ENCODE assay signal across 15 cellular contexts in the genomic region with DNA sequence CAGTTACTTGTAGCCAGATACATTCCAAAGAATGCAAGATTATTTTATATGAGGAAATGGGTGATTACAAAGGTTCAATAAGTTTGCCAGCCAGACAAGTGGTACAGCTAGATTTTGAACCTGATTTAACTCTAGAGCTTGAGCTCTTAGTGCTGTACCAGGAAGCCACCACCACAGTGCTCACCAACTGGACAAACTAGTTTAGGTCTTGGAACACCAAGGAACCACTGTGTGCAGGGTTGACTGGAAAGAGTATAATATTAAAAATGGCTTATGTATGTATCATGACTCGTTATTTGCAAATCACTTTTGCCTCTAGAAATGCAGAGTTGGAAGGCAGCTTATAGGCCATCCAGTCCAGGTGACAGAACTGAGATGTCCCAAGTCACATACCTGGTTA.
DNase-seq lines count a peak whose midpoint lies in the region; TF ChIP-seq lines count a peak whose summit lies in the region.
"Had no signal": no experiment of that assay in that cellular context is flagged by ENCODE, and none has a peak within 500 bp of the region (broad histone marks: within the 10 kb centered on the region; RNA-seq: fewer than 3 reads in every experiment).

No MANE protein-coding gene starts in this region.

- CTCF ChIA-PET in PC-9 (lab: Charles Lee): no interaction called here
- CTCF ChIA-PET in activated naive CD4-positive, alpha-beta T cell treated with anti-CD3 and anti-CD28 coated beads for 36 hours (lab: Charles Lee): no interaction called here

- H3K27me3 Mint-ChIP-seq in activated naive CD4-positive, alpha-beta T cell treated with anti-CD3 and anti-CD28 coated beads for 36 hours (ENCODE audit: low read depth): peaks cover 2% of the 10 kb centered on the region

- H3K4me3 ChIP-seq in PC-9: no peak overlapping the region
- H3K4me3 ChIP-seq: K562 had no signal

- no peaks in the 10 kb centered on the region for H4K20me1 ChIP-seq in PC-9 (ENCODE audit: insufficient read depth)

- H3K27me3 ChIP-seq in PC-9 (ENCODE audit: insufficient read depth, low read depth): no peaks in the 10 kb centered on the region

- no peak overlapping the region for H3K4me2 ChIP-seq in PC-9

- DNase-seq in DMS53 (lab: John Stamatoyannopoulos, UW) (peak; percentile 22), DMS53 treated with DMSO at 0.1 percent for 48 hours (lab: John Stamatoyannopoulos, UW; ENCODE audit: unreplicated experiment) (no peak), PC-9 (peak in 1 of 2 experiments; percentile 70), kidney tubule cell (ENCODE audit: low spot score) (peak; percentile 16), DMS79 treated with DMSO at 0.1 percent for 48 hours (lab: John Stamatoyannopoulos, UW) (no peak), HuH-7 (ENCODE audit: low spot score) (no peak)
- DNase-seq in activated naive CD4-positive, alpha-beta T cell treated with anti-CD3 and anti-CD28 coated beads for 36 hours: no peak
- DNase-seq in stimulated activated CD4-positive, alpha-beta T cell treated with anti-CD3 and anti-CD28 coated beads, Interleukin-4, amount 100 ng/mL, for 1 hour: no peak
- DNase-seq: DMS 273 treated with DMSO at 0.1 percent for 48 hours, DND-41, GDM1, GOT3, H9 had no signal

- H3K9me3 ChIP-seq in PC-9 (ENCODE audit: insufficient read depth, low read depth): peaks cover 17% of the 10 kb centered on the region

- 0 out of 2 replicates have a peak, but pooled peaks cover 3% of the 10 kb centered on the region for H3K9me2 ChIP-seq in PC-9 (ENCODE audit: insufficient read depth)

- peak overlapping the region; percentile 53; the same call in 1 of the 2 replicates for H2AFZ ChIP-seq in PC-9

- H3K36me3 Mint-ChIP-seq in activated naive CD4-positive, alpha-beta T cell treated with anti-CD3 and anti-CD28 coated beads for 36 hours (ENCODE audit: low read depth): no peaks in the 10 kb centered on the region

- H3K4me1 ChIP-seq in PC-9 (replicated peaks; ENCODE audit: insufficient read depth): peaks cover 9% of the 10 kb centered on the region; the same call in 1 of the 2 replicates

- no peak overlapping the region for H3K4me3 Mint-ChIP-seq in activated naive CD4-positive, alpha-beta T cell treated with anti-CD3 and anti-CD28 coated beads for 36 hours
- H3K4me3 Mint-ChIP-seq: H9 had no signal

- no peak overlapping the region for H3K27ac Mint-ChIP-seq in activated naive CD4-positive, alpha-beta T cell treated with anti-CD3 and anti-CD28 coated beads for 36 hours
- H3K27ac Mint-ChIP-seq: H9 had no signal

- POLR2A ChIA-PET in PC-9 (lab: Charles Lee; ENCODE audit: unreplicated experiment): no interaction called here

- TF ChIP-seq CTCF in PC-9 (conservative IDR thresholded peaks at IDR 0.05): no peak

- H3K36me3 ChIP-seq in PC-9 (ENCODE audit: low read depth): no peaks in the 10 kb centered on the region

- H3K9me3 Mint-ChIP-seq in activated naive CD4-positive, alpha-beta T cell treated with anti-CD3 and anti-CD28 coated beads for 36 hours: peaks cover 8% of the 10 kb centered on the region

- no TSS peak for BruUV-seq in PC-9 (replicated peaks; lab: Mats Ljungman, UMichigan)

- H3K79me2 ChIP-seq in PC-9 (ENCODE audit: low read depth): no peaks in the 10 kb centered on the region

- H3K4me1 Mint-ChIP-seq in activated naive CD4-positive, alpha-beta T cell treated with anti-CD3 and anti-CD28 coated beads for 36 hours (ENCODE audit: low read depth): no peaks in the 10 kb centered on the region

- H3K27ac ChIP-seq in PC-9: no peak overlapping the region
- H3K27ac ChIP-seq: 22Rv1 had no signal

- intact Hi-C loops in PC-9 (cut with micrococcal nuclease; ENCODE audit: unreplicated experiment): no loop called here
- intact Hi-C loops in activated naive CD4-positive, alpha-beta T cell treated with anti-CD3 and anti-CD28 coated beads for 36 hours (cut with micrococcal nuclease): no loop called here

- H3F3A ChIP-seq in PC-9 (ENCODE audit: insufficient read depth, low read depth): no peaks in the 10 kb centered on the region

Comparison
In these comparisons a context has a peak if more than half of its experiments do, and no peak if none do; other contexts are left out.
1. DNase-seq: peak in DMS53 (single experiment) and kidney tubule cell (single experiment); none in DMS53 treated with DMSO at 0.1 percent for 48 hours (single experiment), activated naive CD4-positive, alpha-beta T cell treated with anti-CD3 and anti-CD28 coated beads for 36 hours (single experiment), DMS79 treated with DMSO at 0.1 percent for 48 hours (single experiment), HuH-7 (single experiment) and stimulated activated CD4-positive, alpha-beta T cell treated with anti-CD3 and anti-CD28 coated beads, Interleukin-4, amount 100 ng/mL, for 1 hour (single experiment).